1 cellular context compared by ENCODE assay signal in genomic region chr21:29125979-29126378, GRCh38.
TF ChIP-seq lines count a peak whose summit lies in the region.

No MANE protein-coding gene starts in this region.

TF ChIP-seq in GM12878, 131 proteins besides CTCF, POLR2A, EP300 and RAD21:
- no peak for TF ChIP-seq PML (IDR thresholded peaks at IDR 0.05; ENCODE audit: low read length)
- TF ChIP-seq CEBPB (IDR thresholded peaks at IDR 0.05; ENCODE audit: borderline replicate concordance in 1 of 2, low read depth in 2 of 2, low read length in 2 of 2) = no peak
- no peak for TF ChIP-seq IRF5 (IDR thresholded peaks at IDR 0.05; ENCODE audit: borderline replicate concordance)
- no peak for TF ChIP-seq SUPT20H (IDR thresholded peaks at IDR 0.05; ENCODE audit: borderline replicate concordance, control insufficient read depth, low read depth, low read length)
- no peak for TF ChIP-seq HDAC6 (IDR thresholded peaks at IDR 0.05; ENCODE audit: unreplicated experiment)
- TF ChIP-seq CHD1 (IDR thresholded peaks at IDR 0.05; ENCODE audit: low read depth, low read length) = no peak
- TF ChIP-seq BHLHE40 (IDR thresholded peaks at IDR 0.05; ENCODE audit: borderline replicate concordance in 1 of 2, low read depth in 2 of 2, low read length in 1 of 2) = no peak
- no peak for TF ChIP-seq MYC (IDR thresholded peaks at IDR 0.05; ENCODE audit: insufficient read depth, insufficient read length, insufficient replicate concordance, low read length, severe bottlenecking)
- no peak for TF ChIP-seq RCOR1 (conservative IDR thresholded peaks at IDR 0.05; ENCODE audit: low read depth, low read length)
- TF ChIP-seq NR2C1 (IDR thresholded peaks at IDR 0.05) = no peak
- TF ChIP-seq GATAD2B (conservative IDR thresholded peaks at IDR 0.05; ENCODE audit: low read depth) = no peak
- TF ChIP-seq SMC3 (IDR thresholded peaks at IDR 0.05; ENCODE audit: borderline replicate concordance, low read length) = no peak
- TF ChIP-seq NR2C2 (IDR thresholded peaks at IDR 0.05; ENCODE audit: borderline replicate concordance, control insufficient read depth, insufficient read length, low read depth) = no peak
- no peak for TF ChIP-seq ZZZ3 (IDR thresholded peaks at IDR 0.05; ENCODE audit: control insufficient read depth, insufficient read length, low read depth)
- no peak for TF ChIP-seq TBL1XR1 (IDR thresholded peaks at IDR 0.05; ENCODE audit: low read depth, low read length)
- TF ChIP-seq MAX (IDR thresholded peaks at IDR 0.05; ENCODE audit: low read depth, low read length) = no peak
